ENCODE assay signal across 1 cellular context in the genomic region with DNA sequence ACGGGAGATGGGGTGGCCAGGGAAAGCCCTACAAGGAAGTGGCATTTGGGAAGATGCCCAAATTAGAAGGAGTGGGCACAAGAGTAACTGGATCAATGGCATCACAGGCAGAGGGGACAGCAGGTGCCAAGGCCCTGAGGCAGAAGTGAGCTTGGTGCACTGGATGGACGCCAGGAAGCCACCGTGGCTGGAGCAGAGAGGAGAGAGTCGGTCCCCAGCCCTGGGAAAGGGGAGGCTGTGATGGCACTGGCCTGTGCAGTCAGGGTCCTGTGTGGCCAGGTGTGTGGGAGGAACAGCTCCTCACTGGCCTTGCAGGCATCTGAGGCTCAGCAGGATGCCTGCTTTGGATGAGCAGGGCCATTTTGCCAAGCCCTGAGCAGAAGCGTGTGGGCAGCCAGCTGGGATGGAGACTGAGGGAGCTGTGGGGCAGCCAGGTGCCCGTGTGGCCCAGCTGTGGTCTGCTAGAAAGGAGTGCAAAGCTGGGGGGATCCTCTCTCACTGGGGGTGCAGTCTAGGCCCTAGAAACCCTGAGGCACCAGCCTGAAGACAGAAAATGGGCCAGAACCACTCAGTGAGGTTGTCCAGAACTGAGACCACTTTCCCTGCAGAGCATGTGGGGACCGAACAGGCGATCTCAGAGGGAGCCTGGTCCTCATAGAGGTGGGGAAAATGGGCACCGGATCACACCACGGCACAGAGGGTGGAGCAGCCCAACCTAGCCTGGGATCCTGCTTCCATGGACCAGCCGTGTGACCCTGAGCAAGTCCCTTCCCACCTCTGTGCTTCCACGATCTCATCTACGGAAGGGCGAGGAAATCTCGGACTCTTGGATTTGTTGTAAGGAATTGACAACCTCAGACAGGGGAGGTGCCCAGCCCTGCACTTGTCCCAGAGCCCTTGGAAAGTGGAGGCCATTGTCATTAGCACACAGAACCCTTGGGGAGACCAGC.
TF ChIP-seq lines count a peak whose summit lies in the region.

No MANE protein-coding gene starts in this region.

TF ChIP-seq in GM23338, 12 proteins besides CTCF, POLR2A, EP300 and RAD21:
- TF ChIP-seq, protein P1, sequence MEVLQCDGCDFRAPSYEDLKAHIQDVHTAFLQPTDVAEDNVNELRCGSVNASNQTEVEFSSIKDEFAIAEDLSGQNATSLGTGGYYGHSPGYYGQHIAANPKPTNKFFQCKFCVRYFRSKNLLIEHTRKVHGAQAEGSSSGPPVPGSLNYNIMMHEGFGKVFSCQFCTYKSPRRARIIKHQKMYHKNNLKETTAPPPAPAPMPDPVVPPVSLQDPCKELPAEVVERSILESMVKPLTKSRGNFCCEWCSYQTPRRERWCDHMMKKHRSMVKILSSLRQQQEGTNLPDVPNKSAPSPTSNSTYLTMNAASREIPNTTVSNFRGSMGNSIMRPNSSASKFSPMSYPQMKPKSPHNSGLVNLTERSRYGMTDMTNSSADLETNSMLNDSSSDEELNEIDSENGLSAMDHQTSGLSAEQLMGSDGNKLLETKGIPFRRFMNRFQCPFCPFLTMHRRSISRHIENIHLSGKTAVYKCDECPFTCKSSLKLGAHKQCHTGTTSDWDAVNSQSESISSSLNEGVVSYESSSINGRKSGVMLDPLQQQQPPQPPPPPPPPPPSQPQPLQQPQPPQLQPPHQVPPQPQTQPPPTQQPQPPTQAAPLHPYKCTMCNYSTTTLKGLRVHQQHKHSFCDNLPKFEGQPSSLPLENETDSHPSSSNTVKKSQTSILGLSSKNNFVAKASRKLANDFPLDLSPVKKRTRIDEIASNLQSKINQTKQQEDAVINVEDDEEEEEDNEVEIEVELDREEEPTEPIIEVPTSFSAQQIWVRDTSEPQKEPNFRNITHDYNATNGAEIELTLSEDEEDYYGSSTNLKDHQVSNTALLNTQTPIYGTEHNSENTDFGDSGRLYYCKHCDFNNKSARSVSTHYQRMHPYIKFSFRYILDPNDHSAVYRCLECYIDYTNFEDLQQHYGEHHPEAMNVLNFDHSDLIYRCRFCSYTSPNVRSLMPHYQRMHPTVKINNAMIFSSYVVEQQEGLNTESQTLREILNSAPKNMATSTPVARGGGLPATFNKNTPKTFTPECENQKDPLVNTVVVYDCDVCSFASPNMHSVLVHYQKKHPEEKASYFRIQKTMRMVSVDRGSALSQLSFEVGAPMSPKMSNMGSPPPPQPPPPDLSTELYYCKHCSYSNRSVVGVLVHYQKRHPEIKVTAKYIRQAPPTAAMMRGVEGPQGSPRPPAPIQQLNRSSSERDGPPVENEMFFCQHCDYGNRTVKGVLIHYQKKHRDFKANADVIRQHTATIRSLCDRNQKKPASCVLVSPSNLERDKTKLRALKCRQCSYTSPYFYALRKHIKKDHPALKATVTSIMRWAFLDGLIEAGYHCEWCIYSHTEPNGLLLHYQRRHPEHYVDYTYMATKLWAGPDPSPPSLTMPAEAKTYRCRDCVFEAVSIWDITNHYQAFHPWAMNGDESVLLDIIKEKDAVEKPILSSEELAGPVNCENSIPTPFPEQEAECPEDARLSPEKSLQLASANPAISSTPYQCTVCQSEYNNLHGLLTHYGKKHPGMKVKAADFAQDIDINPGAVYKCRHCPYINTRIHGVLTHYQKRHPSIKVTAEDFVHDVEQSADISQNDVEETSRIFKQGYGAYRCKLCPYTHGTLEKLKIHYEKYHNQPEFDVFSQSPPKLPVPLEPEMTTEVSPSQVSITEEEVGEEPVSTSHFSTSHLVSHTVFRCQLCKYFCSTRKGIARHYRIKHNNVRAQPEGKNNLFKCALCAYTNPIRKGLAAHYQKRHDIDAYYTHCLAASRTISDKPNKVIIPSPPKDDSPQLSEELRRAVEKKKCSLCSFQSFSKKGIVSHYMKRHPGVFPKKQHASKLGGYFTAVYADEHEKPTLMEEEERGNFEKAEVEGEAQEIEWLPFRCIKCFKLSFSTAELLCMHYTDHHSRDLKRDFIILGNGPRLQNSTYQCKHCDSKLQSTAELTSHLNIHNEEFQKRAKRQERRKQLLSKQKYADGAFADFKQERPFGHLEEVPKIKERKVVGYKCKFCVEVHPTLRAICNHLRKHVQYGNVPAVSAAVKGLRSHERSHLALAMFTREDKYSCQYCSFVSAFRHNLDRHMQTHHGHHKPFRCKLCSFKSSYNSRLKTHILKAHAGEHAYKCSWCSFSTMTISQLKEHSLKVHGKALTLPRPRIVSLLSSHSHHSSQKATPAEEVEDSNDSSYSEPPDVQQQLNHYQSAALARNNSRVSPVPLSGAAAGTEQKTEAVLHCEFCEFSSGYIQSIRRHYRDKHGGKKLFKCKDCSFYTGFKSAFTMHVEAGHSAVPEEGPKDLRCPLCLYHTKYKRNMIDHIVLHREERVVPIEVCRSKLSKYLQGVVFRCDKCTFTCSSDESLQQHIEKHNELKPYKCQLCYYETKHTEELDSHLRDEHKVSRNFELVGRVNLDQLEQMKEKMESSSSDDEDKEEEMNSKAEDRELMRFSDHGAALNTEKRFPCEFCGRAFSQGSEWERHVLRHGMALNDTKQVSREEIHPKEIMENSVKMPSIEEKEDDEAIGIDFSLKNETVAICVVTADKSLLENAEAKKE (CRISPR knock-in tag; IDR thresholded peaks at IDR 0.05), result no peak
- no peak for TF ChIP-seq EZH2 (IDR thresholded peaks at IDR 0.05; ENCODE audit: low read depth, unreplicated experiment)
- no peak for TF ChIP-seq JUNB (IDR thresholded peaks at IDR 0.05; ENCODE audit: unreplicated experiment)
- no peak for TF ChIP-seq STAT1 (IDR thresholded peaks at IDR 0.05; ENCODE audit: unreplicated experiment)
- TF ChIP-seq EZH2phosphoT487 (IDR thresholded peaks at IDR 0.05; ENCODE audit: unreplicated experiment), result no peak
- no peak for TF ChIP-seq NANOG (IDR thresholded peaks at IDR 0.05; ENCODE audit: borderline replicate concordance)
- TF ChIP-seq CREB1 (CRISPR knock-in tag; IDR thresholded peaks at IDR 0.05; ENCODE audit: low read depth), result no peak
- TF ChIP-seq, protein P2, sequence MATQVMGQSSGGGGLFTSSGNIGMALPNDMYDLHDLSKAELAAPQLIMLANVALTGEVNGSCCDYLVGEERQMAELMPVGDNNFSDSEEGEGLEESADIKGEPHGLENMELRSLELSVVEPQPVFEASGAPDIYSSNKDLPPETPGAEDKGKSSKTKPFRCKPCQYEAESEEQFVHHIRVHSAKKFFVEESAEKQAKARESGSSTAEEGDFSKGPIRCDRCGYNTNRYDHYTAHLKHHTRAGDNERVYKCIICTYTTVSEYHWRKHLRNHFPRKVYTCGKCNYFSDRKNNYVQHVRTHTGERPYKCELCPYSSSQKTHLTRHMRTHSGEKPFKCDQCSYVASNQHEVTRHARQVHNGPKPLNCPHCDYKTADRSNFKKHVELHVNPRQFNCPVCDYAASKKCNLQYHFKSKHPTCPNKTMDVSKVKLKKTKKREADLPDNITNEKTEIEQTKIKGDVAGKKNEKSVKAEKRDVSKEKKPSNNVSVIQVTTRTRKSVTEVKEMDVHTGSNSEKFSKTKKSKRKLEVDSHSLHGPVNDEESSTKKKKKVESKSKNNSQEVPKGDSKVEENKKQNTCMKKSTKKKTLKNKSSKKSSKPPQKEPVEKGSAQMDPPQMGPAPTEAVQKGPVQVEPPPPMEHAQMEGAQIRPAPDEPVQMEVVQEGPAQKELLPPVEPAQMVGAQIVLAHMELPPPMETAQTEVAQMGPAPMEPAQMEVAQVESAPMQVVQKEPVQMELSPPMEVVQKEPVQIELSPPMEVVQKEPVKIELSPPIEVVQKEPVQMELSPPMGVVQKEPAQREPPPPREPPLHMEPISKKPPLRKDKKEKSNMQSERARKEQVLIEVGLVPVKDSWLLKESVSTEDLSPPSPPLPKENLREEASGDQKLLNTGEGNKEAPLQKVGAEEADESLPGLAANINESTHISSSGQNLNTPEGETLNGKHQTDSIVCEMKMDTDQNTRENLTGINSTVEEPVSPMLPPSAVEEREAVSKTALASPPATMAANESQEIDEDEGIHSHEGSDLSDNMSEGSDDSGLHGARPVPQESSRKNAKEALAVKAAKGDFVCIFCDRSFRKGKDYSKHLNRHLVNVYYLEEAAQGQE (IDR thresholded peaks at IDR 0.05; ENCODE audit: unreplicated experiment), result no peak
- TF ChIP-seq ZNF331 (CRISPR knock-in tag; IDR thresholded peaks at IDR 0.05; ENCODE audit: low read depth), result no peak
- TF ChIP-seq ZNF114 (CRISPR knock-in tag; IDR thresholded peaks at IDR 0.05), result no peak
- no peak for TF ChIP-seq POLR2AphosphoS5 (IDR thresholded peaks at IDR 0.05; ENCODE audit: low read depth)
- TF ChIP-seq, protein P3, sequence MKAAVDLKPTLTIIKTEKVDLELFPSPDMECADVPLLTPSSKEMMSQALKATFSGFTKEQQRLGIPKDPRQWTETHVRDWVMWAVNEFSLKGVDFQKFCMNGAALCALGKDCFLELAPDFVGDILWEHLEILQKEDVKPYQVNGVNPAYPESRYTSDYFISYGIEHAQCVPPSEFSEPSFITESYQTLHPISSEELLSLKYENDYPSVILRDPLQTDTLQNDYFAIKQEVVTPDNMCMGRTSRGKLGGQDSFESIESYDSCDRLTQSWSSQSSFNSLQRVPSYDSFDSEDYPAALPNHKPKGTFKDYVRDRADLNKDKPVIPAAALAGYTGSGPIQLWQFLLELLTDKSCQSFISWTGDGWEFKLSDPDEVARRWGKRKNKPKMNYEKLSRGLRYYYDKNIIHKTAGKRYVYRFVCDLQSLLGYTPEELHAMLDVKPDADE (IDR thresholded peaks at IDR 0.05), result no peak
TF ChIP-seq in GM23338: peak in this region for 0.
